Comparison of ENCODE assay signal across 3 cellular contexts in the genomic region with DNA sequence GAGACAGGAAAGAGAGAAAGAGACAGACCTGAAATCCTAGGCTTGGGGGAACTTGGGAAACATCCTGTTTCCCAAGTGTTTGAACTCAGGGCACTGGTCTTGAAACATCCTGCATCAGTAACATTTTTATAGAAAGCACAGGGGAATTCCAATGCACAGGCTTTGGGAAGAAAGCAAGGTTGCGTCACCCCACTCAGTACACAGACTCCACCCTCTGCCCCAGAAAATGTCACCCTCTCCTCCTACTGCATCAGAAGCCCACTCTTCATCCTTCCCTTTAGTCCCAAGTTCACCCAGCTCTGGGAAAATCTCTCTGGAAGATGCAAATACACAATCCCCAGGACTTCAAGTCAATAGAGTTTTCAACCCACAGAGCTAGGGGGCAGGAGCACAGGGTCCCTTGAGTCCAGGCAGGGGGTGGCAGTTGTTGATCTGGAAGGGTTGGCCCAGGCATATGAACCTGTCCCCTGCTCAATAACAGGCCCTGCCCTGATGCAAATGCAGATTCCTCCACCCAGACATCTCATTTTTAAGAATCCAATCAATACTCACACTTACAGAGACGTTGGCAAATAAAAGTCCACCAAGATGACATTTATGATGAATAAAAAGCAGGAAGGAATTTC.
TF ChIP-seq lines count a peak whose summit lies in the region.

No MANE protein-coding gene starts in this region.

TF ChIP-seq in A549, 52 proteins besides CTCF, POLR2A, EP300 and RAD21:
- TF ChIP-seq HEYL (CRISPR knock-in tag; IDR thresholded peaks at IDR 0.05), result no peak
- TF ChIP-seq CEBPB (IDR thresholded peaks at IDR 0.05), result peak; percentile 58 to 84
TF ChIP-seq in A549: peak in this region for 1.

TF ChIP-seq in H1, 55 proteins besides CTCF, POLR2A, EP300 and RAD21:
- TF ChIP-seq CEBPB (IDR thresholded peaks at IDR 0.05; ENCODE audit: low read depth, low read length), result 0 out of 2 replicates have a peak, but pooled peaks have one; percentile 13
- TF ChIP-seq GTF2F1 (IDR thresholded peaks at IDR 0.05; ENCODE audit: borderline replicate concordance, low read depth, low read length), result no peak

TF ChIP-seq in liver, 16 proteins besides CTCF, POLR2A, EP300 and RAD21:
- TF ChIP-seq HNF4G (IDR thresholded peaks at IDR 0.05), result no peak
- peak; percentile 68 for TF ChIP-seq TAF1 (conservative IDR thresholded peaks at IDR 0.05)
- TF ChIP-seq, protein P1, sequence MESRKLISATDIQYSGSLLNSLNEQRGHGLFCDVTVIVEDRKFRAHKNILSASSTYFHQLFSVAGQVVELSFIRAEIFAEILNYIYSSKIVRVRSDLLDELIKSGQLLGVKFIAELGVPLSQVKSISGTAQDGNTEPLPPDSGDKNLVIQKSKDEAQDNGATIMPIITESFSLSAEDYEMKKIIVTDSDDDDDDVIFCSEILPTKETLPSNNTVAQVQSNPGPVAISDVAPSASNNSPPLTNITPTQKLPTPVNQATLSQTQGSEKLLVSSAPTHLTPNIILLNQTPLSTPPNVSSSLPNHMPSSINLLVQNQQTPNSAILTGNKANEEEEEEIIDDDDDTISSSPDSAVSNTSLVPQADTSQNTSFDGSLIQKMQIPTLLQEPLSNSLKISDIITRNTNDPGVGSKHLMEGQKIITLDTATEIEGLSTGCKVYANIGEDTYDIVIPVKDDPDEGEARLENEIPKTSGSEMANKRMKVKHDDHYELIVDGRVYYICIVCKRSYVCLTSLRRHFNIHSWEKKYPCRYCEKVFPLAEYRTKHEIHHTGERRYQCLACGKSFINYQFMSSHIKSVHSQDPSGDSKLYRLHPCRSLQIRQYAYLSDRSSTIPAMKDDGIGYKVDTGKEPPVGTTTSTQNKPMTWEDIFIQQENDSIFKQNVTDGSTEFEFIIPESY (IDR thresholded peaks at IDR 0.05), result peak; percentile 9
- no peak for TF ChIP-seq NR2F2 (IDR thresholded peaks at IDR 0.05)
- TF ChIP-seq EGR1 (IDR thresholded peaks at IDR 0.05; ENCODE audit: low read depth in 2 of 2), result no peak
- peak in 1 of 2 donors; percentile 57 for TF ChIP-seq JUND (IDR thresholded peaks at IDR 0.05)
- TF ChIP-seq YY1 (IDR thresholded peaks at IDR 0.05), result peak; percentile 93
- TF ChIP-seq GABPA (IDR thresholded peaks at IDR 0.05 in 1 of 2, conservative IDR thresholded peaks at IDR 0.05 in 1 of 2), result no peak
- TF ChIP-seq HNF4A (conservative IDR thresholded peaks at IDR 0.05), result peak; percentile 60 to 66
- TF ChIP-seq RXRA (IDR thresholded peaks at IDR 0.05), result peak; percentile 68 to 77
- peak; percentile 27 for TF ChIP-seq SP1 (IDR thresholded peaks at IDR 0.05)
- TF ChIP-seq, protein P2, sequence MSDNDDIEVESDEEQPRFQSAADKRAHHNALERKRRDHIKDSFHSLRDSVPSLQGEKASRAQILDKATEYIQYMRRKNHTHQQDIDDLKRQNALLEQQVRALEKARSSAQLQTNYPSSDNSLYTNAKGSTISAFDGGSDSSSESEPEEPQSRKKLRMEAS (IDR thresholded peaks at IDR 0.05), result no peak
- TF ChIP-seq, protein P3, sequence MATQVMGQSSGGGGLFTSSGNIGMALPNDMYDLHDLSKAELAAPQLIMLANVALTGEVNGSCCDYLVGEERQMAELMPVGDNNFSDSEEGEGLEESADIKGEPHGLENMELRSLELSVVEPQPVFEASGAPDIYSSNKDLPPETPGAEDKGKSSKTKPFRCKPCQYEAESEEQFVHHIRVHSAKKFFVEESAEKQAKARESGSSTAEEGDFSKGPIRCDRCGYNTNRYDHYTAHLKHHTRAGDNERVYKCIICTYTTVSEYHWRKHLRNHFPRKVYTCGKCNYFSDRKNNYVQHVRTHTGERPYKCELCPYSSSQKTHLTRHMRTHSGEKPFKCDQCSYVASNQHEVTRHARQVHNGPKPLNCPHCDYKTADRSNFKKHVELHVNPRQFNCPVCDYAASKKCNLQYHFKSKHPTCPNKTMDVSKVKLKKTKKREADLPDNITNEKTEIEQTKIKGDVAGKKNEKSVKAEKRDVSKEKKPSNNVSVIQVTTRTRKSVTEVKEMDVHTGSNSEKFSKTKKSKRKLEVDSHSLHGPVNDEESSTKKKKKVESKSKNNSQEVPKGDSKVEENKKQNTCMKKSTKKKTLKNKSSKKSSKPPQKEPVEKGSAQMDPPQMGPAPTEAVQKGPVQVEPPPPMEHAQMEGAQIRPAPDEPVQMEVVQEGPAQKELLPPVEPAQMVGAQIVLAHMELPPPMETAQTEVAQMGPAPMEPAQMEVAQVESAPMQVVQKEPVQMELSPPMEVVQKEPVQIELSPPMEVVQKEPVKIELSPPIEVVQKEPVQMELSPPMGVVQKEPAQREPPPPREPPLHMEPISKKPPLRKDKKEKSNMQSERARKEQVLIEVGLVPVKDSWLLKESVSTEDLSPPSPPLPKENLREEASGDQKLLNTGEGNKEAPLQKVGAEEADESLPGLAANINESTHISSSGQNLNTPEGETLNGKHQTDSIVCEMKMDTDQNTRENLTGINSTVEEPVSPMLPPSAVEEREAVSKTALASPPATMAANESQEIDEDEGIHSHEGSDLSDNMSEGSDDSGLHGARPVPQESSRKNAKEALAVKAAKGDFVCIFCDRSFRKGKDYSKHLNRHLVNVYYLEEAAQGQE (IDR thresholded peaks at IDR 0.05), result peak; percentile 34
- TF ChIP-seq, protein P4, sequence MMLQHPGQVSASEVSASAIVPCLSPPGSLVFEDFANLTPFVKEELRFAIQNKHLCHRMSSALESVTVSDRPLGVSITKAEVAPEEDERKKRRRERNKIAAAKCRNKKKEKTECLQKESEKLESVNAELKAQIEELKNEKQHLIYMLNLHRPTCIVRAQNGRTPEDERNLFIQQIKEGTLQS (IDR thresholded peaks at IDR 0.05), result peak; percentile 83
